Comparison of ENCODE assay signal across 23 cellular contexts in genomic region chr1:3276341-3276800, GRCh38.
A peak's percentile ranks its signal among the peaks of the same experiment; 100 is the strongest.
DNase-seq lines count a peak whose midpoint lies in the region; ATAC-seq, FAIRE-seq and TF ChIP-seq lines count a peak whose summit lies in the region.
"Had no signal": no experiment of that assay in that cellular context is flagged by ENCODE, and none has a peak within 500 bp of the region (broad histone marks: within the 10 kb centered on the region; RNA-seq: fewer than 3 reads in every experiment).

No MANE protein-coding gene starts in this region.

- H3K9me3 ChIP-seq in heart right ventricle (no peaks in the 10 kb centered on the region), H1 (ENCODE audit: insufficient read depth in 2 of 2, low read depth in 1 of 2, low read length in 1 of 2) (no peaks in the 10 kb centered on the region), osteoblast (ENCODE audit: low read depth, low read length) (no peaks in the 10 kb centered on the region)

- H3K36me3 ChIP-seq in heart right ventricle (no peaks in the 10 kb centered on the region), H1 (ENCODE audit: control insufficient read depth in 2 of 4, insufficient read depth in 4 of 4, low read length in 3 of 4) (no peaks in the 10 kb centered on the region), osteoblast (ENCODE audit: insufficient read depth, low read length) (no peaks in the 10 kb centered on the region), GM23338 (ENCODE audit: insufficient read depth) (no peaks in the 10 kb centered on the region)

- in situ Hi-C loops in KBM-7 (cut with MboI; ENCODE audit: low pct_unique_long_range_greater_than_20kb, low sequenced_read_pairs), result no loop called here

- H4K20me1 ChIP-seq in H1 (replicated peaks in 1 of 2; ENCODE audit: control insufficient read depth in 1 of 2, insufficient read depth in 2 of 2, low read length in 2 of 2) (peaks cover 0 to 3% of the 10 kb centered on the region in 2 experiments), osteoblast (ENCODE audit: insufficient read depth, low read length) (no peaks in the 10 kb centered on the region), GM23338 (replicated peaks; ENCODE audit: insufficient read depth) (no peaks in the 10 kb centered on the region)

- no peak overlapping the region for H2BK15ac ChIP-seq in H1 (ENCODE audit: low read length)

- no peaks in the 10 kb centered on the region for H3K79me2 ChIP-seq in H1 (ENCODE audit: control insufficient read depth in 1 of 2, insufficient read depth in 2 of 2, low read length in 2 of 2)
- H3K79me2 ChIP-seq in osteoblast (ENCODE audit: insufficient read depth, low read length), result no peaks in the 10 kb centered on the region
- H3K79me2 ChIP-seq in GM23338 (replicated peaks; ENCODE audit: insufficient read depth), result no peaks in the 10 kb centered on the region

- H3K27ac ChIP-seq in heart right ventricle, result peak overlapping the region in 6 of 10 donors; percentile 0 to 58 (median 27)
- H3K27ac ChIP-seq in H1 (ENCODE audit: low read depth, low read length), result no peak overlapping the region
- H3K27ac ChIP-seq in osteoblast (ENCODE audit: low read depth, low read length), result peak overlapping the region; percentile 73
- H3K27ac ChIP-seq in GM23338 (ENCODE audit: low read depth), result no peak overlapping the region

- H2BK20ac ChIP-seq in H1 (ENCODE audit: low read length), result no peak overlapping the region

- no peak overlapping the region for H3K27ac Mint-ChIP-seq in GM23338
- H3K27ac Mint-ChIP-seq: B cell, H9, HFFc6 had no signal

- ATAC-seq in heart right ventricle (peak in 4 of 8 donors; percentile 10 to 30 (median 18)), left cardiac atrium (no peak), GM23338 (no peak)

- H3K23me2 ChIP-seq in H1 (ENCODE audit: low read depth, low read length), result no peaks in the 10 kb centered on the region; the same call in 1 of the 2 replicates

- no peaks in the 10 kb centered on the region for H3K9me3 Mint-ChIP-seq in GM23338
- H3K9me3 Mint-ChIP-seq: CD14-positive monocyte, H9, HFFc6 had no signal

- TF ChIP-seq EP300 in H1 (IDR thresholded peaks at IDR 0.05; ENCODE audit: borderline replicate concordance in 1 of 2, low read depth in 2 of 2, low read length in 2 of 2), result no peak

- no peaks in the 10 kb centered on the region for H3K27me3 Mint-ChIP-seq in GM23338 (ENCODE audit: insufficient read depth, low read depth, poor library complexity)
- H3K27me3 Mint-ChIP-seq: B cell had no signal

- no peak overlapping the region for H2AK5ac ChIP-seq in H1 (ENCODE audit: low read depth, low read length)

- H3K4me2 ChIP-seq in H1 (ENCODE audit: insufficient read depth in 1 of 2, low read depth in 2 of 2, low read length in 2 of 2) (no peak overlapping the region), osteoblast (ENCODE audit: insufficient read depth, low read length) (peak overlapping the region; percentile 57), GM23338 (no peak overlapping the region)

- 61 to 66% methylated on average over 22 of the region's 22 CpGs for WGBS in heart right ventricle, 2 donors
- WGBS in H1 (ENCODE audit: extremely low coverage in 1 of 2, insufficient coverage in 1 of 2, insufficient read length in 1 of 2, insufficient replicate concordance in 2 of 2, low coverage in 1 of 2, low lambda C conversion rate in 2 of 2, missing lambda C conversion rate in 1 of 2), 2 experiments, result 100% methylated on average over 12 of the region's 22 CpGs; no CpG with 5 or more reads in 1 of the 2 experiments

- no peak for TF ChIP-seq POLR2A in H1 (IDR thresholded peaks at IDR 0.05; ENCODE audit: control extremely low read depth in 1 of 2, low read depth in 2 of 2, low read length in 2 of 2)

- H2BK5ac ChIP-seq in H1 (ENCODE audit: low read depth, low read length), result no peak overlapping the region

- CTCF ChIA-PET in H1 (lab: Charles Lee; ENCODE audit: partially characterized antibody), result interaction anchor here (0.7 to 1.2 kb wide), 2 partner anchors 11 to 32 kb away, joined by 3 read pairs; no protein-coding TSS in a partner anchor

- H2AFZ ChIP-seq in H1 (ENCODE audit: low read length) (no peak overlapping the region), osteoblast (ENCODE audit: low read length) (peak overlapping the region; percentile 80), GM23338 (no peak overlapping the region)

- 0 out of 2 replicates have a peak overlapping the region, but pooled peaks have one; percentile 43 for H2BK12ac ChIP-seq in H1 (ENCODE audit: low read depth, low read length)

- POLR2A ChIA-PET in H1 (lab: Charles Lee; ENCODE audit: partially characterized antibody), result no interaction called here

- H3K36me3 Mint-ChIP-seq in GM23338 (ENCODE audit: low read depth), result no peaks in the 10 kb centered on the region
- H3K36me3 Mint-ChIP-seq: CD14-positive monocyte had no signal

- H3K9ac ChIP-seq in H1 (replicated peaks in 1 of 4; ENCODE audit: extremely low read depth in 1 of 4, low read depth in 3 of 4, low read length in 3 of 4), result no peak overlapping the region

- H2BK120ac ChIP-seq in H1 (replicated peaks; ENCODE audit: low read depth, low read length), result no peak overlapping the region

- H3K56ac ChIP-seq in H1 (replicated peaks; ENCODE audit: insufficient read length, low read depth, low read length), result no peak overlapping the region

- no peak for FAIRE-seq in H1 (lab: Jason Lieb, UNC)
- FAIRE-seq: D721Med, GM19239, RCC 7860 had no signal

- no peak overlapping the region for H3K4me3 ChIP-seq in heart right ventricle
- H3K4me3 ChIP-seq in H1 (ENCODE audit: extremely low read depth in 1 of 4, insufficient read depth in 2 of 4, low read depth in 3 of 4, low read length in 4 of 4), result no peak overlapping the region
- no peak overlapping the region for H3K4me3 ChIP-seq in osteoblast (ENCODE audit: insufficient read depth, low read length)
- no peak overlapping the region for H3K4me3 ChIP-seq in GM23338

- H3K4me1 Mint-ChIP-seq in GM23338, result no peaks in the 10 kb centered on the region
- H3K4me1 Mint-ChIP-seq: B cell, CD14-positive monocyte had no signal

- peaks cover 0 to 5% (median 0%) of the 10 kb centered on the region in 7 donors for H3K27me3 ChIP-seq in heart right ventricle
- H3K27me3 ChIP-seq in H1 (replicated peaks in 1 of 4; ENCODE audit: control insufficient read depth in 3 of 4, extremely low read depth in 1 of 4, insufficient read depth in 3 of 4, low read length in 3 of 4), result no peaks in the 10 kb centered on the region; a peak in 2 of 7 replicates
- H3K27me3 ChIP-seq in osteoblast (ENCODE audit: insufficient read depth, low read length), result no peaks in the 10 kb centered on the region
- H3K27me3 ChIP-seq in GM23338 (ENCODE audit: insufficient read depth), result no peaks in the 10 kb centered on the region

- H3K4me1 ChIP-seq in heart right ventricle (peaks cover 4 to 29% (median 14%) of the 10 kb centered on the region in 9 donors), H1 (replicated peaks in 1 of 4; ENCODE audit: control insufficient read depth in 3 of 4, insufficient read depth in 4 of 4, low read length in 3 of 4) (no peaks in the 10 kb centered on the region), osteoblast (ENCODE audit: insufficient read depth, low read length) (peaks cover 14% of the 10 kb centered on the region), GM23338 (ENCODE audit: insufficient read depth) (no peaks in the 10 kb centered on the region)

- H3K4me3 Mint-ChIP-seq in GM23338, result no peak overlapping the region
- H3K4me3 Mint-ChIP-seq: B cell, CD14-positive monocyte, H9, HFFc6 had no signal

- no peaks in the 10 kb centered on the region for H3F3A ChIP-seq in GM23338 (replicated peaks; ENCODE audit: low read depth)

- intact Hi-C loops in heart right ventricle (cut with DNase I), result loop anchor here in 1 of 10 donors (10.0 kb wide), 1 partner anchor 202 kb away; no protein-coding TSS in a partner anchor
- intact Hi-C loops in left cardiac atrium (cut with DNase I), result no loop called here

- H3K23ac ChIP-seq in H1 (ENCODE audit: insufficient read length), result no peak overlapping the region

- H3K9me2 ChIP-seq in GM23338 (ENCODE audit: insufficient read depth), result no peaks in the 10 kb centered on the region

- H3K18ac ChIP-seq in H1 (ENCODE audit: extremely low read depth, low read length), result no peak overlapping the region

- no peak for DNase-seq in heart right ventricle
- no peak for DNase-seq in left cardiac atrium
- DNase-seq in H1 (ENCODE audit: low read depth in 1 of 2, low spot score in 2 of 2), result no peak
- no peak for DNase-seq in osteoblast (ENCODE audit: insufficient read length, low spot score, missing footprints)
- DNase-seq in glomerular visceral epithelial cell (ENCODE audit: extremely low spot score), result no peak
- no peak for DNase-seq in GM23338 (ENCODE audit: low spot score)
- DNase-seq in KG1 (lab: John Stamatoyannopoulos, UW), result no peak
- DNase-seq in KBM-7, result no peak
- DNase-seq: DMS53, GDM1, H9, HFFc6, MM.1S, NCI-H1048, NCI-H1417 treated with DMSO at 0.1 percent for 48 hours, NCI-H187, NCI-H446, NCI-H526 had no signal

- H3K14ac ChIP-seq in H1 (ENCODE audit: insufficient read length), result no peak overlapping the region

- peak overlapping the region; percentile 65 for H4K8ac ChIP-seq in H1 (ENCODE audit: extremely low read depth, insufficient read depth, low read length)

- TF ChIP-seq CTCF in heart right ventricle (IDR thresholded peaks at IDR 0.05) (no peak), H1 (IDR thresholded peaks at IDR 0.05; ENCODE audit: control extremely low read depth in 1 of 3, insufficient read depth in 1 of 3, low read depth in 1 of 3, low read length in 3 of 3) (no peak), osteoblast (IDR thresholded peaks at IDR 0.05; ENCODE audit: extremely low read depth, low read depth, low read length) (no peak), GM23338 (conservative IDR thresholded peaks at IDR 0.05; ENCODE audit: low read depth in 2 of 2) (no peak)

- no peak for TF ChIP-seq RAD21 in H1 (IDR thresholded peaks at IDR 0.05 in 1 of 2, conservative IDR thresholded peaks at IDR 0.05 in 1 of 2; ENCODE audit: low read depth in 2 of 2, low read length in 2 of 2)

- H3K79me1 ChIP-seq in H1 (ENCODE audit: low read depth, low read length), result no peaks in the 10 kb centered on the region

- H4K91ac ChIP-seq in H1 (replicated peaks; ENCODE audit: insufficient read length, low read length), result no peak overlapping the region

- H3K4ac ChIP-seq in H1 (replicated peaks; ENCODE audit: insufficient read length, low read depth, low read length), result no peak overlapping the region

- H4K5ac ChIP-seq in H1 (ENCODE audit: insufficient read length, low read depth, low read length), result no peak overlapping the region

TF ChIP-seq in H1, 55 proteins besides CTCF, POLR2A, EP300 and RAD21 (continues in another document):
- TF ChIP-seq KDM5A (IDR thresholded peaks at IDR 0.05; ENCODE audit: low read length) (no peak), SIX5 (IDR thresholded peaks at IDR 0.05; ENCODE audit: low read depth, low read length) (no peak), TAF7 (optimal IDR thresholded peaks at IDR 0.05; ENCODE audit: borderline replicate concordance, low read depth, low read length) (no peak), SP1 (IDR thresholded peaks at IDR 0.05; ENCODE audit: low read depth, low read length) (no peak)

TF ChIP-seq in GM23338, 12 proteins besides CTCF, POLR2A, EP300 and RAD21 (continues in another document):
- TF ChIP-seq ZNF114 (CRISPR knock-in tag; IDR thresholded peaks at IDR 0.05) (no peak), NANOG (IDR thresholded peaks at IDR 0.05; ENCODE audit: borderline replicate concordance) (no peak), EZH2 (IDR thresholded peaks at IDR 0.05; ENCODE audit: low read depth, unreplicated experiment) (no peak)

Comparison
In these comparisons a context has a peak if more than half of its experiments do, and no peak if none do; other contexts are left out.
1. H3K27ac ChIP-seq: peak in heart right ventricle (6 of 10) and osteoblast (single experiment); none in H1 (single experiment) and GM23338 (single experiment).